29 cellular contexts compared by ENCODE assay signal in genomic region chr6:124913056-124913455, GRCh38.
"Had no signal": no experiment of that assay in that cellular context is flagged by ENCODE, and none has a peak within 500 bp of the region (broad histone marks: within the 10 kb centered on the region; RNA-seq: fewer than 3 reads in every experiment).

No MANE protein-coding gene starts in this region.

- H3K27ac ChIP-seq: stomach, suprapubic skin, testis, thoracic aorta, thyroid gland, tibial artery, tibial nerve, transverse colon, upper lobe of left lung, upper lobe of right lung, uterus, vagina had no signal

- H3K4me1 ChIP-seq: stomach, suprapubic skin, testis, thyroid gland, tibial artery, tibial nerve, transverse colon, upper lobe of left lung, upper lobe of right lung, uterus, vagina had no signal

- FAIRE-seq: urothelium cell line had no signal

- H3K4me1 Mint-ChIP-seq: stimulated activated effector memory CD8-positive, alpha-beta T cell treated with anti-CD3 and anti-CD28 coated beads, Interleukin-12 subunit alpha, Interleukin-12 subunit beta, amount 100 ng/mL, for 72 hours; stimulated activated memory B cell treated with anti-CD40 and anti-IgM and Interleukin-4, amounts not matched to agents 10 μg/mL and 1 μg/mL and 100 μg/mL, for 72 hours; stimulated activated naive B cell treated with anti-CD40 and anti-IgM and Interleukin-4, amounts not matched to agents 10 μg/mL and 1 μg/mL and 100 μg/mL, for 72 hours; stimulated activated naive CD8-positive, alpha-beta T cell treated with anti-CD3 and anti-CD28 coated beads, Interleukin-15, amount 100 ng/mL, for 72 hours had no signal

- DNase-seq: stimulated activated CD4-positive, alpha-beta T cell treated with anti-CD3 and anti-CD28 coated beads, Interleukin-2, amount 100 ng/mL, for 48 hours; stimulated activated CD4-positive, alpha-beta T cell treated with anti-CD3 and anti-CD28 coated beads, Interleukin-4, amount 100 ng/mL, for 1 hour; stimulated activated CD4-positive, alpha-beta T cell treated with anti-CD3 and anti-CD28 coated beads, Interleukin-4, amount 100 ng/mL, for 24 hours; stimulated activated CD4-positive, alpha-beta T cell treated with anti-CD3 and anti-CD28 coated beads, Interleukin-4, amount 100 ng/mL, for 4 hours; stimulated activated CD8-positive, alpha-beta memory T cell treated with anti-CD3 and anti-CD28 coated beads, Interleukin-4, amount 100 ng/mL, for 48 hours; stimulated activated naive B cell treated with anti-CD40 and anti-IgM and Interleukin-4, amounts not matched to agents 10 μg/mL and 1 μg/mL and 100 μg/mL, for 72 hours; stimulated activated naive CD4-positive, alpha-beta T cell; stimulated activated naive CD4-positive, alpha-beta T cell treated with Interleukin-2 at 50 U/mL for 16 hours; stimulated activated naive CD8-positive, alpha-beta T cell treated with anti-CD3 and anti-CD28 coated beads, Interleukin-15, amount 100 ng/mL, for 72 hours; stimulated activated naive CD8-positive, alpha-beta T cell treated with anti-CD3 and anti-CD28 coated beads, Interleukin-15, Interleukin-2, amounts not matched to agents 100 U/mL and 50 U/mL, for 24 hours; stomach; substantia nigra; testis; thyroid gland; tibial artery; transverse colon; trophoblast cell; upper lobe of left lung; upper lobe of right lung; uterus had no signal

- H3K27ac Mint-ChIP-seq: stimulated activated effector memory CD8-positive, alpha-beta T cell treated with anti-CD3 and anti-CD28 coated beads, Interleukin-12 subunit alpha, Interleukin-12 subunit beta, amount 100 ng/mL, for 72 hours; stimulated activated memory B cell treated with anti-CD40 and anti-IgM and Interleukin-4, amounts not matched to agents 10 μg/mL and 1 μg/mL and 100 μg/mL, for 72 hours; stimulated activated naive B cell treated with anti-CD40 and anti-IgM and Interleukin-4, amounts not matched to agents 10 μg/mL and 1 μg/mL and 100 μg/mL, for 72 hours; stimulated activated naive CD8-positive, alpha-beta T cell treated with anti-CD3 and anti-CD28 coated beads, Interleukin-15, amount 100 ng/mL, for 72 hours; stimulated activated naive CD8-positive, alpha-beta T cell treated with anti-CD3 and anti-CD28 coated beads, Interleukin-15, Interleukin-2, amounts not matched to agents 100 ng/mL and 50 ng/mL, for 24 hours; type B pancreatic cell had no signal

- H3K27me3 Mint-ChIP-seq: stimulated activated memory B cell treated with anti-CD40 and anti-IgM and Interleukin-4, amounts not matched to agents 10 μg/mL and 1 μg/mL and 100 μg/mL, for 72 hours; stimulated activated naive B cell treated with anti-CD40 and anti-IgM and Interleukin-4, amounts not matched to agents 10 μg/mL and 1 μg/mL and 100 μg/mL, for 72 hours; stimulated activated naive CD8-positive, alpha-beta T cell treated with anti-CD3 and anti-CD28 coated beads, Interleukin-15, amount 100 ng/mL, for 72 hours; type B pancreatic cell had no signal

- H3K27me3 ChIP-seq: stomach, suprapubic skin, testis, thyroid gland, tibial artery, tibial nerve, transverse colon, upper lobe of left lung, upper lobe of right lung, uterus, vagina had no signal

- H3K36me3 ChIP-seq: stomach, suprapubic skin, thoracic aorta, thyroid gland, tibial artery, tibial nerve, upper lobe of left lung, upper lobe of right lung, uterus, vagina had no signal

- H3K9me3 Mint-ChIP-seq: stimulated activated memory B cell treated with anti-CD40 and anti-IgM and Interleukin-4, amounts not matched to agents 10 μg/mL and 1 μg/mL and 100 μg/mL, for 72 hours; stimulated activated naive B cell treated with anti-CD40 and anti-IgM and Interleukin-4, amounts not matched to agents 10 μg/mL and 1 μg/mL and 100 μg/mL, for 72 hours; stimulated activated naive CD8-positive, alpha-beta T cell treated with anti-CD3 and anti-CD28 coated beads, Interleukin-15, amount 100 ng/mL, for 72 hours; stimulated activated naive CD8-positive, alpha-beta T cell treated with anti-CD3 and anti-CD28 coated beads, Interleukin-15, Interleukin-2, amounts not matched to agents 100 ng/mL and 50 ng/mL, for 24 hours; type B pancreatic cell had no signal

- H3K9me3 ChIP-seq: stomach, suprapubic skin, testis, thoracic aorta, thyroid gland, tibial artery, tibial nerve, transverse colon, upper lobe of left lung, upper lobe of right lung, uterus, vagina had no signal

- H3K4me3 ChIP-seq: stomach, suprapubic skin, testis, thoracic aorta, thyroid gland, tibial artery, tibial nerve, transverse colon, upper lobe of left lung, upper lobe of right lung, uterus, vagina had no signal

- H3K36me3 Mint-ChIP-seq: stimulated activated effector memory CD8-positive, alpha-beta T cell treated with anti-CD3 and anti-CD28 coated beads, Interleukin-12 subunit alpha, Interleukin-12 subunit beta, amount 100 ng/mL, for 72 hours; stimulated activated memory B cell treated with anti-CD40 and anti-IgM and Interleukin-4, amounts not matched to agents 10 μg/mL and 1 μg/mL and 100 μg/mL, for 72 hours; stimulated activated naive B cell treated with anti-CD40 and anti-IgM and Interleukin-4, amounts not matched to agents 10 μg/mL and 1 μg/mL and 100 μg/mL, for 72 hours; type B pancreatic cell had no signal

- H3K4me3 Mint-ChIP-seq: stimulated activated effector memory CD8-positive, alpha-beta T cell treated with anti-CD3 and anti-CD28 coated beads, Interleukin-12 subunit alpha, Interleukin-12 subunit beta, amount 100 ng/mL, for 72 hours; stimulated activated memory B cell treated with anti-CD40 and anti-IgM and Interleukin-4, amounts not matched to agents 10 μg/mL and 1 μg/mL and 100 μg/mL, for 72 hours; stimulated activated naive B cell treated with anti-CD40 and anti-IgM and Interleukin-4, amounts not matched to agents 10 μg/mL and 1 μg/mL and 100 μg/mL, for 72 hours; stimulated activated naive CD8-positive, alpha-beta T cell treated with anti-CD3 and anti-CD28 coated beads, Interleukin-15, amount 100 ng/mL, for 72 hours; stimulated activated naive CD8-positive, alpha-beta T cell treated with anti-CD3 and anti-CD28 coated beads, Interleukin-15, Interleukin-2, amounts not matched to agents 100 ng/mL and 50 ng/mL, for 24 hours; type B pancreatic cell had no signal

- ATAC-seq: stimulated activated effector memory CD8-positive, alpha-beta T cell treated with anti-CD3 and anti-CD28 coated beads, Interleukin-12 subunit alpha, Interleukin-12 subunit beta, amount 100 ng/mL, for 72 hours; stimulated activated memory B cell treated with anti-CD40 and anti-IgM and Interleukin-4, amounts not matched to agents 10 μg/mL and 1 μg/mL and 100 μg/mL, for 72 hours; stimulated activated naive B cell treated with anti-CD40 and anti-IgM and Interleukin-4, amounts not matched to agents 10 μg/mL and 1 μg/mL and 100 μg/mL, for 72 hours; stimulated activated naive CD8-positive, alpha-beta T cell treated with anti-CD3 and anti-CD28 coated beads, Interleukin-15, amount 100 ng/mL, for 72 hours; stimulated activated naive CD8-positive, alpha-beta T cell treated with anti-CD3 and anti-CD28 coated beads, Interleukin-15, Interleukin-2, amounts not matched to agents 100 U/mL and 50 U/mL, for 24 hours; upper lobe of right lung had no signal
